Comparison of ENCODE assay signal across 32 cellular contexts in genomic region chr17:6088141-6088540, GRCh38. TPM values are rescaled to one million over a fixed set of nuclear protein-coding genes. Genes with fewer than 3 reads are reported as not detected.
"Had no signal": no experiment of that assay in that cellular context is flagged by ENCODE, and none has a peak within 500 bp of the region (broad histone marks: within the 10 kb centered on the region; RNA-seq: fewer than 3 reads in every experiment).

No MANE protein-coding gene starts in this region.

- H3K4me3 ChIP-seq: adrenal gland, body of pancreas, breast epithelium, cardiac muscle cell, colonic mucosa had no signal

- H3K4me3 Mint-ChIP-seq: activated CD4-positive, alpha-beta memory T cell treated with anti-CD3 and anti-CD28 coated beads for 36 hours; activated CD4-positive, alpha-beta T cell treated with anti-CD3 and anti-CD28 coated beads for 36 hours; activated CD4-positive, alpha-beta T cell treated with anti-CD3 and anti-CD28 coated beads, Interleukin-2, amount 10 ng/mL, durations not matched to agents 24 days and 14 days; activated CD8-positive, alpha-beta memory T cell treated with anti-CD3 and anti-CD28 coated beads, Interleukin-2, amount 10 ng/mL, durations not matched to agents 7 days and 5 days; activated CD8-positive, alpha-beta T cell treated with anti-CD3 and anti-CD28 coated beads, Interleukin-2, amount 10 ng/mL, durations not matched to agents 7 days and 5 days; activated naive CD4-positive, alpha-beta T cell treated with anti-CD3 and anti-CD28 coated beads for 36 hours; activated naive CD4-positive, alpha-beta T cell treated with anti-CD3 and anti-CD28 coated beads, Interleukin-2, amount 50 U/mL, for 24 hours; activated naive CD8-positive, alpha-beta T cell treated with anti-CD3 and anti-CD28 coated beads for 36 hours; activated naive CD8-positive, alpha-beta T cell treated with anti-CD3 and anti-CD28 coated beads, Interleukin-2, amount 50 U/mL, for 24 hours; activated T-helper 1 cell treated with anti-CD3 and anti-CD28 coated beads, Interleukin-12 subunit alpha, Interleukin-12 subunit beta, Interleukin-2, Interleukin-4 antibody, amounts not matched to agents 30 ng/mL and 10 ng/mL and 1 ng/mL, durations not matched to agents 14 hours and 24 hours and 36 hours had no signal

- H3K9me3 ChIP-seq: adrenal gland, body of pancreas, breast epithelium, colonic mucosa had no signal

- H3K4me1 Mint-ChIP-seq: activated CD4-positive, alpha-beta T cell treated with anti-CD3 and anti-CD28 coated beads for 36 hours; activated CD4-positive, alpha-beta T cell treated with anti-CD3 and anti-CD28 coated beads, Interleukin-2, amount 10 ng/mL, durations not matched to agents 24 days and 14 days; activated CD8-positive, alpha-beta memory T cell treated with anti-CD3 and anti-CD28 coated beads, Interleukin-2, amount 10 ng/mL, durations not matched to agents 7 days and 5 days; activated naive CD4-positive, alpha-beta T cell treated with anti-CD3 and anti-CD28 coated beads, Interleukin-2, amount 50 U/mL, for 24 hours; activated naive CD8-positive, alpha-beta T cell treated with anti-CD3 and anti-CD28 coated beads for 36 hours; activated naive CD8-positive, alpha-beta T cell treated with anti-CD3 and anti-CD28 coated beads, Interleukin-2, amount 50 U/mL, for 24 hours had no signal

- H3K27me3 ChIP-seq: adrenal gland, body of pancreas, cardiac muscle cell, colonic mucosa had no signal

- ATAC-seq: activated CD4-positive, alpha-beta T cell treated with anti-CD3 and anti-CD28 coated beads for 36 hours; activated CD8-positive, alpha-beta memory T cell treated with anti-CD3 and anti-CD28 coated beads, Interleukin-2, amount 10 ng/mL, durations not matched to agents 7 days and 5 days; activated CD8-positive, alpha-beta T cell treated with anti-CD3 and anti-CD28 coated beads, Interleukin-2, amount 10 ng/mL, durations not matched to agents 7 days and 5 days; activated naive CD8-positive, alpha-beta T cell treated with anti-CD3 and anti-CD28 coated beads, Interleukin-2, amount 50 U/mL, for 24 hours; body of pancreas; esophagus mucosa had no signal

- H3K27ac ChIP-seq: adrenal gland, body of pancreas, breast epithelium, cardiac muscle cell, colonic mucosa, epithelial cell of prostate, VCaP had no signal

- H3K36me3 Mint-ChIP-seq: activated CD4-positive, alpha-beta memory T cell treated with anti-CD3 and anti-CD28 coated beads for 36 hours; activated CD8-positive, alpha-beta memory T cell treated with anti-CD3 and anti-CD28 coated beads, Interleukin-2, amount 10 ng/mL, durations not matched to agents 7 days and 5 days; activated naive CD4-positive, alpha-beta T cell treated with anti-CD3 and anti-CD28 coated beads, Interleukin-2, amount 50 U/mL, for 24 hours; activated naive CD8-positive, alpha-beta T cell treated with anti-CD3 and anti-CD28 coated beads for 36 hours had no signal

- H3K27ac Mint-ChIP-seq: activated CD4-positive, alpha-beta memory T cell treated with anti-CD3 and anti-CD28 coated beads for 36 hours; activated CD4-positive, alpha-beta T cell treated with anti-CD3 and anti-CD28 coated beads for 36 hours; activated CD4-positive, alpha-beta T cell treated with anti-CD3 and anti-CD28 coated beads, Interleukin-2, amount 10 ng/mL, durations not matched to agents 24 days and 14 days; activated CD8-positive, alpha-beta memory T cell treated with anti-CD3 and anti-CD28 coated beads, Interleukin-2, amount 10 ng/mL, durations not matched to agents 7 days and 5 days; activated CD8-positive, alpha-beta T cell treated with anti-CD3 and anti-CD28 coated beads, Interleukin-2, amount 10 ng/mL, durations not matched to agents 7 days and 5 days; activated naive CD4-positive, alpha-beta T cell treated with anti-CD3 and anti-CD28 coated beads for 36 hours; activated naive CD4-positive, alpha-beta T cell treated with anti-CD3 and anti-CD28 coated beads, Interleukin-2, amount 50 U/mL, for 24 hours; activated naive CD8-positive, alpha-beta T cell treated with anti-CD3 and anti-CD28 coated beads for 36 hours; activated naive CD8-positive, alpha-beta T cell treated with anti-CD3 and anti-CD28 coated beads, Interleukin-2, amount 50 U/mL, for 24 hours; activated T-helper 1 cell treated with anti-CD3 and anti-CD28 coated beads, Interleukin-12 subunit alpha, Interleukin-12 subunit beta, Interleukin-2, Interleukin-4 antibody, amounts not matched to agents 30 ng/mL and 10 ng/mL and 1 ng/mL, durations not matched to agents 14 hours and 24 hours and 36 hours; activated T-helper 2 cell treated with anti-CD3 and anti-CD28 coated beads, Interferon-gamma antibody, Interleukin-2, Interleukin-4, amounts not matched to agents 10 μg/mL and 5 μg/mL and 100 μg/mL, durations not matched to agents 14 hours and 24 hours and 36 hours had no signal

- H3K9me3 Mint-ChIP-seq: activated CD4-positive, alpha-beta memory T cell treated with anti-CD3 and anti-CD28 coated beads for 36 hours; activated CD4-positive, alpha-beta T cell treated with anti-CD3 and anti-CD28 coated beads, Interleukin-2, amount 10 ng/mL, durations not matched to agents 24 days and 14 days; activated naive CD4-positive, alpha-beta T cell treated with anti-CD3 and anti-CD28 coated beads for 36 hours; activated naive CD4-positive, alpha-beta T cell treated with anti-CD3 and anti-CD28 coated beads, Interleukin-2, amount 50 U/mL, for 24 hours; activated naive CD8-positive, alpha-beta T cell treated with anti-CD3 and anti-CD28 coated beads for 36 hours; activated naive CD8-positive, alpha-beta T cell treated with anti-CD3 and anti-CD28 coated beads, Interleukin-2, amount 50 U/mL, for 24 hours; activated T-helper 1 cell treated with anti-CD3 and anti-CD28 coated beads, Interleukin-12 subunit alpha, Interleukin-12 subunit beta, Interleukin-2, Interleukin-4 antibody, amounts not matched to agents 30 ng/mL and 10 ng/mL and 1 ng/mL, durations not matched to agents 14 hours and 24 hours and 36 hours; activated T-helper 2 cell treated with anti-CD3 and anti-CD28 coated beads, Interferon-gamma antibody, Interleukin-2, Interleukin-4, amounts not matched to agents 10 μg/mL and 5 μg/mL and 100 μg/mL, durations not matched to agents 14 hours and 24 hours and 36 hours had no signal

- H3K36me3 ChIP-seq: adrenal gland, breast epithelium, cardiac muscle cell, colonic mucosa had no signal

- H3K4me1 ChIP-seq: adrenal gland, body of pancreas, breast epithelium, colonic mucosa had no signal

- DNase-seq: activated CD4-positive, alpha-beta memory T cell treated with anti-CD3 and anti-CD28 coated beads for 36 hours; activated CD4-positive, alpha-beta T cell treated with anti-CD3 and anti-CD28 coated beads for 36 hours; activated CD4-positive, alpha-beta T cell treated with anti-CD3 and anti-CD28 coated beads, Interleukin-2, amount 10 ng/mL, durations not matched to agents 24 days and 14 days; activated CD4-positive, CD25-positive, alpha-beta regulatory T cell; activated CD4-positive, CD25-positive, alpha-beta regulatory T cell treated with anti-CD3 and anti-CD28 coated beads, Interleukin-2, amount 50 U/mL, for 72 hours; activated CD8-positive, alpha-beta memory T cell treated with anti-CD3 and anti-CD28 coated beads, Interleukin-2, amount 10 ng/mL, durations not matched to agents 7 days and 5 days; activated CD8-positive, alpha-beta memory T cell treated with anti-CD3 and anti-CD28 coated beads, Interleukin-2, amount 50 U/mL, for 4 hours; activated CD8-positive, alpha-beta T cell treated with anti-CD3 and anti-CD28 coated beads, Interleukin-2, amount 10 ng/mL, durations not matched to agents 7 days and 5 days; activated effector memory CD4-positive, alpha-beta T cell treated with anti-CD3 and anti-CD28 coated beads, Interleukin-2, amount 50 U/mL, for 16 hours; activated naive CD4-positive, alpha-beta T cell treated with anti-CD3 and anti-CD28 coated beads for 36 hours; activated naive CD8-positive, alpha-beta T cell treated with anti-CD3 and anti-CD28 coated beads for 36 hours; activated naive CD8-positive, alpha-beta T cell treated with anti-CD3 and anti-CD28 coated beads, Interleukin-2, amount 50 U/mL, for 24 hours; activated T-cell treated with anti-CD3 and anti-CD28 coated beads, Interleukin-2, amount 50 U/mL, for 1 hour; activated T-cell treated with anti-CD3 and anti-CD28 coated beads, Interleukin-2, amount 50 U/mL, for 48 hours; adrenal gland; amygdala; body of pancreas; central memory CD4-positive, alpha-beta T cell; cerebellar nuclear complex; colonic mucosa; effector CD8-positive, alpha-beta T cell; foreskin fibroblast; T-helper 2 cell had no signal

- H3K27me3 Mint-ChIP-seq: activated CD4-positive, alpha-beta memory T cell treated with anti-CD3 and anti-CD28 coated beads for 36 hours; activated CD4-positive, alpha-beta T cell treated with anti-CD3 and anti-CD28 coated beads for 36 hours; activated CD4-positive, alpha-beta T cell treated with anti-CD3 and anti-CD28 coated beads, Interleukin-2, amount 10 ng/mL, durations not matched to agents 24 days and 14 days; activated CD8-positive, alpha-beta memory T cell treated with anti-CD3 and anti-CD28 coated beads, Interleukin-2, amount 10 ng/mL, durations not matched to agents 7 days and 5 days; activated naive CD4-positive, alpha-beta T cell treated with anti-CD3 and anti-CD28 coated beads, Interleukin-2, amount 50 U/mL, for 24 hours had no signal

RNA-seq across cellular contexts. Expression of gene WSCD1, which starts 18.0 kb away (rescaled TPM):
- total RNA-seq: activated CD4-positive, alpha-beta T cell treated with anti-CD3 and anti-CD28 coated beads, Interleukin-2, amount 10 ng/mL, durations not matched to agents 24 days and 14 days; activated CD8-positive, alpha-beta T cell treated with anti-CD3 and anti-CD28 coated beads, Interleukin-2, amount 10 ng/mL, durations not matched to agents 7 days and 5 days; T-helper 1 cell treated with Interleukin-12 subunit alpha and Interleukin-12 subunit beta and Interleukin-4 antibody, amounts not matched to agents 30 ng/mL and 1 ng/mL, for 36 hours had no signal
